ENCODE assay signal across 24 cellular contexts in genomic region chr3:81530180-81530939, GRCh38.
"Had no signal": no experiment of that assay in that cellular context is flagged by ENCODE, and none has a peak within 500 bp of the region (broad histone marks: within the 10 kb centered on the region; RNA-seq: fewer than 3 reads in every experiment).

No MANE protein-coding gene starts in this region.

- FAIRE-seq: endometrium, pancreas had no signal

- DNase-seq: cortex of kidney; effector memory CD4-positive, alpha-beta T cell; glutamatergic neuron; islet precursor cell; left ventricle myocardium inferior; mesendoderm; naive B cell; occipital lobe; pancreas; retina; sigmoid colon; stimulated activated naive CD4-positive, alpha-beta T cell; stomach; substantia nigra; transverse colon had no signal

- H3K4me1 Mint-ChIP-seq: naive B cell, nephron had no signal

- H3K27me3 ChIP-seq: esophagus muscularis mucosa, gastroesophageal sphincter, pancreas, sigmoid colon, stomach, transverse colon had no signal

- H3K27ac ChIP-seq: epithelial cell of prostate, esophagus muscularis mucosa, gastroesophageal sphincter, left ventricle myocardium inferior, pancreas, prostate gland, sigmoid colon, stomach, thoracic aorta, transverse colon had no signal

- H3K27me3 Mint-ChIP-seq: naive B cell had no signal

- H3K4me1 ChIP-seq: esophagus muscularis mucosa, gastroesophageal sphincter, left ventricle myocardium inferior, pancreas, prostate gland, stomach, transverse colon had no signal

- H3K9me3 ChIP-seq: esophagus muscularis mucosa, gastroesophageal sphincter, pancreas, prostate gland, sigmoid colon, thoracic aorta, transverse colon had no signal

- ATAC-seq: gastroesophageal sphincter had no signal

- H3K27ac Mint-ChIP-seq: naive B cell, nephron had no signal

- H3K4me3 Mint-ChIP-seq: naive B cell, nephron had no signal

- H3K4me3 ChIP-seq: esophagus muscularis mucosa, gastroesophageal sphincter, left ventricle myocardium inferior, lung, pancreas, prostate gland, sigmoid colon, skin epidermis, stomach, thoracic aorta, transverse colon had no signal

- H3K36me3 ChIP-seq: prostate gland had no signal
